ENCODE assay signal across 17 cellular contexts in genomic region chr2:36973320-36973719, GRCh38.
"Had no signal": no experiment of that assay in that cellular context is flagged by ENCODE, and none has a peak within 500 bp of the region (broad histone marks: within the 10 kb centered on the region; RNA-seq: fewer than 3 reads in every experiment).

No MANE protein-coding gene starts in this region.

- H3K27me3 ChIP-seq: gastroesophageal sphincter, neutrophil, transverse colon had no signal

- H3K79me2 ChIP-seq: parathyroid adenoma had no signal

- H2AFZ ChIP-seq: parathyroid adenoma had no signal

- DNase-seq: activated CD4-positive, alpha-beta T cell treated with anti-CD3 and anti-CD28 coated beads for 48 hours; activated CD8-positive, alpha-beta memory T cell treated with anti-CD3 and anti-CD28 coated beads, Interleukin-2, amount 50 U/mL, for 48 hours; activated naive CD8-positive, alpha-beta T cell treated with anti-CD3 and anti-CD28 coated beads for 36 hours; effector memory CD8-positive, alpha-beta T cell; mucosa of descending colon; naive thymus-derived CD4-positive, alpha-beta T cell; stimulated activated CD4-positive, alpha-beta T cell treated with anti-CD3 and anti-CD28 coated beads, Interleukin-15, amount 100 ng/mL, for 24 hours; stimulated activated CD4-positive, alpha-beta T cell treated with anti-CD3 and anti-CD28 coated beads, Interleukin-4, amount 100 ng/mL, for 1 hour; stimulated activated naive CD4-positive, alpha-beta T cell; transverse colon had no signal

- H3K27ac ChIP-seq: gastroesophageal sphincter, neutrophil, parathyroid adenoma, transverse colon had no signal

- H3K36me3 ChIP-seq: gastroesophageal sphincter, neutrophil, transverse colon had no signal

- H3K9me3 ChIP-seq: gastroesophageal sphincter, mucosa of descending colon, neutrophil, transverse colon had no signal

- H3K4me1 Mint-ChIP-seq: activated naive CD8-positive, alpha-beta T cell treated with anti-CD3 and anti-CD28 coated beads for 36 hours had no signal

- FAIRE-seq: islet of Langerhans had no signal

- H3K4me1 ChIP-seq: gastroesophageal sphincter, parathyroid adenoma had no signal

- H3K27me3 Mint-ChIP-seq: activated naive CD8-positive, alpha-beta T cell treated with anti-CD3 and anti-CD28 coated beads for 36 hours; effector memory CD8-positive, alpha-beta T cell had no signal

- H3K27ac Mint-ChIP-seq: activated naive CD8-positive, alpha-beta T cell treated with anti-CD3 and anti-CD28 coated beads for 36 hours; activated T-helper 1 cell treated with anti-CD3 and anti-CD28 coated beads, Interleukin-12 subunit alpha, Interleukin-12 subunit beta, Interleukin-2, Interleukin-4 antibody, amounts not matched to agents 30 ng/mL and 10 ng/mL and 1 ng/mL, durations not matched to agents 14 hours and 24 hours and 36 hours; brain; effector memory CD8-positive, alpha-beta T cell; naive thymus-derived CD4-positive, alpha-beta T cell; WTC11 had no signal

- H3K9ac ChIP-seq: parathyroid adenoma had no signal

- H3K4me3 Mint-ChIP-seq: activated naive CD8-positive, alpha-beta T cell treated with anti-CD3 and anti-CD28 coated beads for 36 hours; activated T-helper 1 cell treated with anti-CD3 and anti-CD28 coated beads, Interleukin-12 subunit alpha, Interleukin-12 subunit beta, Interleukin-2, Interleukin-4 antibody, amounts not matched to agents 30 ng/mL and 10 ng/mL and 1 ng/mL, durations not matched to agents 14 hours and 24 hours and 36 hours; effector memory CD8-positive, alpha-beta T cell; naive thymus-derived CD4-positive, alpha-beta T cell; WTC11 had no signal

- H3K4me3 ChIP-seq: gastroesophageal sphincter, mucosa of descending colon, transverse colon had no signal
